9 cellular contexts compared by ENCODE assay signal in the genomic region with DNA sequence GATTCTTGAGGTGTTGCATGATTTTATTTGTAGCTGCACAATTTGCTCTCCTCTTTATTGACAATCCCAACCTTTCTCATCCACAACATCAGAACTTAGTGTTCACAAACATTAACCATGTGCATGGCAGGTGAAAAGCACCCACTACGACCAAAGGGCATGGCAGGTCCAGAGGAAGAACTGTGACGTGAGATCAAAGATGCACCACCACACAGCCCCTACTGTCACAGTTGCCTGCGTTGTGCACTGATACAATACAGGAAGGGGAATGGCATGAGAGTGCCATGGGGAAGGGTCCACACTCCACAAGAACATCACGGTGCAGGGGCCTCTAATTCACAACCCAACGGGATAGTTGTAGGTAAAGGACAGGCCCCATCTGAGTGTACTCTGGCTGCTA.
"Had no signal": no experiment of that assay in that cellular context is flagged by ENCODE, and none has a peak within 500 bp of the region (broad histone marks: within the 10 kb centered on the region; RNA-seq: fewer than 3 reads in every experiment).

No MANE protein-coding gene starts in this region.

- H3K9ac ChIP-seq: GM23248 had no signal

- H3K27ac Mint-ChIP-seq: GM23338, H9, HFFc6 had no signal

- H3K4me3 Mint-ChIP-seq: GM23338, H9, HFFc6 had no signal

- H2AFZ ChIP-seq: GM23248, GM23338 had no signal

- H3K4me1 ChIP-seq: HAP-1 had no signal

- H3K4me2 ChIP-seq: GM23338 had no signal

- H3K4me3 ChIP-seq: GM23248, GM23338, HAP-1 had no signal

- DNase-seq: GM23248, GOT3, H7, H9, HCEC 1CT, HFFc6 had no signal

- ATAC-seq: GM23338, HCT116 had no signal

- H3K9me3 Mint-ChIP-seq: GM23338, H9, HFFc6 had no signal

- H3K36me3 ChIP-seq: HAP-1 had no signal

- H3K9me3 ChIP-seq: HAP-1 had no signal

- H3K27ac ChIP-seq: GM23248 had no signal
